19 cellular contexts compared by ENCODE assay signal in the genomic region with DNA sequence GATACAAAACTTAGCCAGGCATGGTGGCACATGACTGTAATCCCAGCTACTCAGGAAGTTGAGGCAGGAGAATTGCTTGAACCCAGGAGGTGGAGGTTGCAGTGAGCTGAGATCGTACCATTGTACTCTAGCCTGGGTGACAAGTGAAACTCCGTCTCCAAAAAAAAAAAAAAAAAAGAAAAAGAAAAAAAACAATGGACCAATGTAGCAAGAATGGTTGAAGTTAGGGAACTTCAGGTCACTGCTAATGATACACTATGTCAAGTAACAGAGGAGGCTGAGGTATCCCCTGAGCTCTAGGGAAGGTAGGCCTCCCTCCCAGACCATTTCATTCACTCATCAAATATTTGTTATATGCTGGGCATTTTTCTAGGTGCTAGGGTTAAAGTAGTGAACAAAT. TPM values are rescaled to one million over a fixed set of nuclear protein-coding genes. Genes with fewer than 3 reads are reported as not detected.
"Had no signal": no experiment of that assay in that cellular context is flagged by ENCODE, and none has a peak within 500 bp of the region (broad histone marks: within the 10 kb centered on the region; RNA-seq: fewer than 3 reads in every experiment).

No MANE protein-coding gene starts in this region.

RNA-seq across cellular contexts. Expression of a gene that starts 7.7 kb away (rescaled TPM):
- total RNA-seq: activated naive CD8-positive, alpha-beta T cell treated with anti-CD3 and anti-CD28 coated beads for 36 hours; activated naive CD8-positive, alpha-beta T cell treated with anti-CD3 and anti-CD28 coated beads, Interleukin-2, amount 10 ng/mL, durations not matched to agents 7 days and 5 days; activated T-helper 1 cell treated with anti-CD3 and anti-CD28 coated beads, Interleukin-12 subunit alpha, Interleukin-12 subunit beta, Interleukin-2, Interleukin-4 antibody, amounts not matched to agents 30 ng/mL and 10 ng/mL and 1 ng/mL, durations not matched to agents 14 hours and 24 hours and 36 hours; aorta; ascending aorta; body of pancreas; bronchial epithelial cell; cardiac muscle cell; cardiac septum; cerebellum had no signal
- polyA plus RNA-seq: aorta had no signal

RNA-seq across cellular contexts. Expression of a gene that starts 23.0 kb away (rescaled TPM):
- total RNA-seq: activated naive CD4-positive, alpha-beta T cell treated with anti-CD3 and anti-CD28 coated beads for 36 hours; activated naive CD4-positive, alpha-beta T cell treated with anti-CD3 and anti-CD28 coated beads, Interleukin-2, amount 50 U/mL, for 72 hours; activated naive CD8-positive, alpha-beta T cell treated with anti-CD3 and anti-CD28 coated beads for 36 hours; activated naive CD8-positive, alpha-beta T cell treated with anti-CD3 and anti-CD28 coated beads, Interleukin-2, amount 10 ng/mL, durations not matched to agents 7 days and 5 days; activated T-cell treated with anti-CD3 and anti-CD28 coated beads, Interleukin-2, amount 50 U/mL, for 4 hours; activated T-cell treated with anti-CD3 and anti-CD28 coated beads, Interleukin-2, amount 50 U/mL, for 72 hours; activated T-helper 1 cell treated with anti-CD3 and anti-CD28 coated beads, Interleukin-12 subunit alpha, Interleukin-12 subunit beta, Interleukin-2, Interleukin-4 antibody, amounts not matched to agents 30 ng/mL and 10 ng/mL and 1 ng/mL, durations not matched to agents 14 hours and 24 hours and 36 hours; activated T-helper 17 cell treated with anti-CD3 and anti-CD28 coated beads, Interleukin-2, amount 50 U/mL, for 72 hours; activated T-helper 2 cell treated with anti-CD3 and anti-CD28 coated beads, Interferon-gamma antibody, Interleukin-2, Interleukin-4, amounts not matched to agents 10 μg/mL and 5 μg/mL and 100 μg/mL, durations not matched to agents 14 hours and 24 hours and 36 hours; aorta; ascending aorta; astrocyte; breast epithelium; cardiac muscle cell; cardiac septum had no signal
- polyA plus RNA-seq: aorta, cardiac muscle cell had no signal

RNA-seq across cellular contexts. Expression of a gene that starts 46.9 kb away (rescaled TPM):
- total RNA-seq: activated naive CD4-positive, alpha-beta T cell treated with anti-CD3 and anti-CD28 coated beads for 36 hours; activated naive CD4-positive, alpha-beta T cell treated with anti-CD3 and anti-CD28 coated beads, Interleukin-2, amount 50 U/mL, for 72 hours; activated naive CD8-positive, alpha-beta T cell treated with anti-CD3 and anti-CD28 coated beads for 36 hours; activated naive CD8-positive, alpha-beta T cell treated with anti-CD3 and anti-CD28 coated beads, Interleukin-2, amount 10 ng/mL, durations not matched to agents 7 days and 5 days; activated T-helper 1 cell treated with anti-CD3 and anti-CD28 coated beads, Interleukin-12 subunit alpha, Interleukin-12 subunit beta, Interleukin-2, Interleukin-4 antibody, amounts not matched to agents 30 ng/mL and 10 ng/mL and 1 ng/mL, durations not matched to agents 14 hours and 24 hours and 36 hours; activated T-helper 2 cell treated with anti-CD3 and anti-CD28 coated beads, Interferon-gamma antibody, Interleukin-2, Interleukin-4, amounts not matched to agents 10 μg/mL and 5 μg/mL and 100 μg/mL, durations not matched to agents 14 hours and 24 hours and 36 hours; aorta; ascending aorta; body of pancreas; cardiac septum had no signal
- polyA plus RNA-seq: adipose tissue, aorta had no signal
